ENCODE assay signal across 8 cellular contexts in genomic region chr12:132414634-132415340, GRCh38.
DNase-seq lines count a peak whose midpoint lies in the region; ATAC-seq, FAIRE-seq and TF ChIP-seq lines count a peak whose summit lies in the region.

No MANE protein-coding gene starts in this region.

- H4K20me1 ChIP-seq in astrocyte (ENCODE audit: insufficient read depth, low read length) (no peaks in the 10 kb centered on the region), hepatocyte (ENCODE audit: insufficient read depth, poor library complexity, severe bottlenecking) (no peaks in the 10 kb centered on the region), smooth muscle cell (ENCODE audit: low read depth) (no peaks in the 10 kb centered on the region)

- H3K79me2 ChIP-seq in astrocyte (ENCODE audit: insufficient read depth, low read length), result no peaks in the 10 kb centered on the region
- no peaks in the 10 kb centered on the region for H3K79me2 ChIP-seq in hepatocyte
- H3K79me2 ChIP-seq in smooth muscle cell (ENCODE audit: low read depth), result no peaks in the 10 kb centered on the region

- no peak overlapping the region for H2AFZ ChIP-seq in astrocyte (ENCODE audit: low read depth, low read length)
- H2AFZ ChIP-seq in hepatocyte, result no peak overlapping the region
- H2AFZ ChIP-seq in smooth muscle cell (ENCODE audit: low read depth), result no peak overlapping the region

- peak; percentile 52 for DNase-seq in NCI-H1694 treated with DMSO at 0.1 percent for 48 hours (lab: John Stamatoyannopoulos, UW)
- DNase-seq in T-helper 9 cell, result peak; percentile 65
- DNase-seq in astrocyte (ENCODE audit: low read depth), result peak; percentile 22
- peak; percentile 92 for DNase-seq in hepatocyte (ENCODE audit: low spot score)
- DNase-seq in smooth muscle cell (lab: John Stamatoyannopoulos, UW; ENCODE audit: unreplicated experiment), result peak; percentile 37

- 28% methylated on average over 28 of the region's 30 CpGs for WGBS in hepatocyte (ENCODE audit: low lambda C conversion rate, missing lambda C conversion rate)
- 24% methylated on average over 20 of the region's 30 CpGs for WGBS in smooth muscle cell (ENCODE audit: low lambda C conversion rate)

- ATAC-seq in HG02642 (IDR thresholded peaks at IDR 0.05; ENCODE audit: poor library complexity, unreplicated experiment) (peak; percentile 81), GM18870 (IDR thresholded peaks at IDR 0.05; ENCODE audit: unreplicated experiment) (no peak)

- FAIRE-seq in astrocyte (lab: Jason Lieb, UNC), result no peak

- no peaks in the 10 kb centered on the region for H3K9me2 ChIP-seq in hepatocyte (replicated peaks; ENCODE audit: insufficient read depth)

- no peak overlapping the region for H3K4me3 ChIP-seq in astrocyte (ENCODE audit: insufficient read depth, low read depth, low read length)
- H3K4me3 ChIP-seq in hepatocyte, result no peak overlapping the region
- no peak overlapping the region for H3K4me3 ChIP-seq in smooth muscle cell

- no peak overlapping the region for H3K4me3 Mint-ChIP-seq in astrocyte (ENCODE audit: unreplicated experiment)

- H3K27ac Mint-ChIP-seq in astrocyte (ENCODE audit: unreplicated experiment), result no peak overlapping the region

- H3K27me3 ChIP-seq in astrocyte (ENCODE audit: insufficient read depth, low read length), result peaks cover 10% of the 10 kb centered on the region
- peaks cover 24% of the 10 kb centered on the region for H3K27me3 ChIP-seq in hepatocyte
- H3K27me3 ChIP-seq in smooth muscle cell (ENCODE audit: low read depth), result peaks cover 22% of the 10 kb centered on the region

- no peaks in the 10 kb centered on the region for H3K36me3 ChIP-seq in astrocyte (ENCODE audit: insufficient read depth, low read length)
- no peaks in the 10 kb centered on the region for H3K36me3 ChIP-seq in hepatocyte (replicated peaks; ENCODE audit: insufficient read depth, low read depth)
- no peaks in the 10 kb centered on the region for H3K36me3 ChIP-seq in smooth muscle cell (ENCODE audit: low read depth)

- peaks cover under 1% of the 10 kb centered on the region for H3K9me3 Mint-ChIP-seq in astrocyte (ENCODE audit: unreplicated experiment)

- H3K4me2 ChIP-seq in astrocyte (ENCODE audit: low read length) (no peak overlapping the region), hepatocyte (peak overlapping the region; percentile 63), smooth muscle cell (peak overlapping the region; percentile 74)

- TF ChIP-seq CTCF in GM12801 (IDR thresholded peaks at IDR 0.05; ENCODE audit: extremely low read depth, insufficient read length) (peak; percentile 4), astrocyte (IDR thresholded peaks at IDR 0.05; ENCODE audit: insufficient read depth, low read depth, low read length) (peak; percentile 61), hepatocyte (IDR thresholded peaks at IDR 0.05; ENCODE audit: poor library complexity) (peak; percentile 93), smooth muscle cell (IDR thresholded peaks at IDR 0.05; ENCODE audit: borderline replicate concordance, insufficient read depth, poor library complexity, severe bottlenecking) (peak; percentile 91)

- H3K4me1 ChIP-seq in astrocyte (ENCODE audit: insufficient read depth, low read length) (no peaks in the 10 kb centered on the region), hepatocyte (ENCODE audit: insufficient read depth) (peaks cover 5% of the 10 kb centered on the region), smooth muscle cell (ENCODE audit: low read depth) (no peaks in the 10 kb centered on the region)

- H3K36me3 Mint-ChIP-seq in astrocyte (ENCODE audit: low read depth, unreplicated experiment), result peaks cover 3% of the 10 kb centered on the region

- no peaks in the 10 kb centered on the region for H3K4me1 Mint-ChIP-seq in astrocyte (ENCODE audit: low read depth, unreplicated experiment)

- H3K9ac ChIP-seq in astrocyte (ENCODE audit: low read length), result no peak overlapping the region
- H3K9ac ChIP-seq in smooth muscle cell (ENCODE audit: low read depth), result no peak overlapping the region

- H3F3A ChIP-seq in smooth muscle cell (ENCODE audit: low read depth), result no peaks in the 10 kb centered on the region

- peaks cover 27% of the 10 kb centered on the region for H3K27me3 Mint-ChIP-seq in astrocyte (ENCODE audit: low read depth, unreplicated experiment)

- no peaks in the 10 kb centered on the region for H3K9me3 ChIP-seq in astrocyte (ENCODE audit: insufficient read depth, low read depth, low read length)
- no peaks in the 10 kb centered on the region for H3K9me3 ChIP-seq in hepatocyte (ENCODE audit: low read depth)
- no peaks in the 10 kb centered on the region for H3K9me3 ChIP-seq in smooth muscle cell (replicated peaks; ENCODE audit: low read depth)

- H3K27ac ChIP-seq in astrocyte (ENCODE audit: low read depth, low read length) (no peak overlapping the region), hepatocyte (no peak overlapping the region), smooth muscle cell (ENCODE audit: low read depth) (no peak overlapping the region)

Comparison
In these comparisons a context has a peak if more than half of its experiments do, and no peak if none do; other contexts are left out.
1. CTCF ChIP-seq: peak in every context shown above with its lines; median percentile 93 in hepatocyte; 91 in smooth muscle cell; 61 in astrocyte; 4 in GM12801.
2. DNase-seq: peak in every context shown above with its lines; median percentile 92 in hepatocyte; 65 in T-helper 9 cell; 52 in NCI-H1694 treated with DMSO at 0.1 percent for 48 hours; 37 in smooth muscle cell; 22 in astrocyte.